In the genomic region with DNA sequence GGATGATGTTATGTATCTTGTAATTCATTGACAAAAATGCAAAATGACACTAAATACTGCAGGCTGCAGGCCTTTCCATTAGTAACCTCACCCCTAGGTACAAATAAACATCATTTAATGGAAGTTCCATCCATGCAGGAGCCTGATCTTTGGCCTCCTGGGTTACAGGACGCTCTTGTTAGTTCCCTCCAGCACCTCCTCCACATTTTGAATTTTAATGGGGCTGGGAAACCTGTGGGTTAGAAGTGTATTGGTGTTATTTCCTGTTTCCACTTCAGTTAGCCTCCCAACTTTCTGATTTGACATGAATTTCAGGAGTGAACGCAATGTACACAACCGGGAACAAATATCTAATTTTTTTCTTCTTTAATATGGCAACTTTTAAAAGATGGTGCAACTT, we compare ENCODE assay signal across 14 cellular contexts.
DNase-seq lines count a peak whose midpoint lies in the region; FAIRE-seq and TF ChIP-seq lines count a peak whose summit lies in the region.
"Had no signal": no experiment of that assay in that cellular context is flagged by ENCODE, and none has a peak within 500 bp of the region (broad histone marks: within the 10 kb centered on the region; RNA-seq: fewer than 3 reads in every experiment).

No MANE protein-coding gene starts in this region.

- no peak overlapping the region for H3K14ac ChIP-seq in H1 (ENCODE audit: insufficient read length)

- no peak overlapping the region for H3K18ac ChIP-seq in H1 (ENCODE audit: extremely low read depth, low read length)
- H3K18ac ChIP-seq in mesendoderm (ENCODE audit: low read length) = peak overlapping the region; percentile 28

- H3K36me3 ChIP-seq in left ventricle myocardium inferior (no peaks in the 10 kb centered on the region), H1 (ENCODE audit: control insufficient read depth in 2 of 4, insufficient read depth in 4 of 4, low read length in 3 of 4) (no peaks in the 10 kb centered on the region), mesendoderm (ENCODE audit: control insufficient read depth, insufficient read depth, low read length) (no peaks in the 10 kb centered on the region)
- H3K36me3 ChIP-seq: BLaER1 treated with 17β-estradiol and CSF1 and Interleukin-3, amounts not matched to agents 10 nM and 100 nM had no signal

- H3K4me2 ChIP-seq in H1 (ENCODE audit: insufficient read depth in 1 of 2, low read depth in 2 of 2, low read length in 2 of 2) (no peak overlapping the region), mesendoderm (ENCODE audit: low read length) (no peak overlapping the region)

- TF ChIP-seq RAD21 in H1 (IDR thresholded peaks at IDR 0.05 in 1 of 2, conservative IDR thresholded peaks at IDR 0.05 in 1 of 2; ENCODE audit: low read depth in 2 of 2, low read length in 2 of 2) = no peak

- H3K9ac ChIP-seq in H1 (replicated peaks in 1 of 4; ENCODE audit: extremely low read depth in 1 of 4, low read depth in 3 of 4, low read length in 3 of 4) (no peak overlapping the region), mesendoderm (ENCODE audit: low read length) (no peak overlapping the region)
- H3K9ac ChIP-seq: BLaER1 treated with 17β-estradiol and CSF1 and Interleukin-3, amounts not matched to agents 10 nM and 100 nM had no signal

- H2BK5ac ChIP-seq in H1 (ENCODE audit: low read depth, low read length) (no peak overlapping the region), mesendoderm (ENCODE audit: low read length) (no peak overlapping the region)

- H3K4me3 ChIP-seq in left ventricle myocardium inferior (no peak overlapping the region), H1 (ENCODE audit: extremely low read depth in 1 of 4, insufficient read depth in 2 of 4, low read depth in 3 of 4, low read length in 4 of 4) (no peak overlapping the region), mesendoderm (ENCODE audit: low read length) (no peak overlapping the region)
- H3K4me3 ChIP-seq: BLaER1 treated with 17β-estradiol and CSF1 and Interleukin-3, amounts not matched to agents 10 nM and 100 nM had no signal

- H3K9me3 ChIP-seq in left ventricle myocardium inferior (replicated peaks) (no peaks in the 10 kb centered on the region), H1 (ENCODE audit: insufficient read depth in 2 of 2, low read depth in 1 of 2, low read length in 1 of 2) (no peaks in the 10 kb centered on the region)
- H3K9me3 ChIP-seq: BLaER1 treated with 17β-estradiol and CSF1 and Interleukin-3, amounts not matched to agents 10 nM and 100 nM had no signal

- CTCF ChIA-PET in H1 (lab: Charles Lee; ENCODE audit: partially characterized antibody) = interaction anchor here (0.7 kb wide), 1 partner anchor 92 kb away, joined by 3 read pairs; no protein-coding TSS in a partner anchor

- H3K4me1 ChIP-seq in left ventricle myocardium inferior = no peaks in the 10 kb centered on the region
- peaks cover 0 to 7% (median 6%) of the 10 kb centered on the region in 4 experiments; a peak in 5 of 7 replicates for H3K4me1 ChIP-seq in H1 (replicated peaks in 1 of 4; ENCODE audit: control insufficient read depth in 3 of 4, insufficient read depth in 4 of 4, low read length in 3 of 4)
- H3K4me1 ChIP-seq in mesendoderm (ENCODE audit: control insufficient read depth, low read depth, low read length) = peaks cover 3% of the 10 kb centered on the region

- peak; percentile 32 for FAIRE-seq in H1 (lab: Jason Lieb, UNC)

- intact Hi-C loops in left ventricle myocardium inferior (cut with micrococcal nuclease) = no loop called here
- intact Hi-C loops in cardiac septum (cut with DNase I) = no loop called here

- 68% methylated on average over 3 of the region's 3 CpGs; no CpG with 5 or more reads in 1 of the 2 experiments for WGBS in H1 (ENCODE audit: extremely low coverage in 1 of 2, insufficient coverage in 1 of 2, insufficient read length in 1 of 2, insufficient replicate concordance in 2 of 2, low coverage in 1 of 2, low lambda C conversion rate in 2 of 2, missing lambda C conversion rate in 1 of 2), 2 experiments
- no CpG with 5 or more reads among the region's 3 CpGs for WGBS in mesendoderm (ENCODE audit: extremely low coverage, insufficient coverage, low lambda C conversion rate)

- no peaks in the 10 kb centered on the region for H3K79me1 ChIP-seq in H1 (ENCODE audit: low read depth, low read length)
- H3K79me1 ChIP-seq in mesendoderm (ENCODE audit: low read length) = no peaks in the 10 kb centered on the region

- no peak overlapping the region for H2BK15ac ChIP-seq in H1 (ENCODE audit: low read length)
- H2BK15ac ChIP-seq in mesendoderm (replicated peaks; ENCODE audit: low read depth) = no peak overlapping the region

- H2AK5ac ChIP-seq in H1 (ENCODE audit: low read depth, low read length) (no peak overlapping the region), mesendoderm (ENCODE audit: low read length) (no peak overlapping the region)

- H2BK20ac ChIP-seq in H1 (ENCODE audit: low read length) = no peak overlapping the region

- H3K27me3 ChIP-seq in left ventricle myocardium inferior (ENCODE audit: low read depth) (no peaks in the 10 kb centered on the region), H1 (replicated peaks in 1 of 4; ENCODE audit: control insufficient read depth in 3 of 4, extremely low read depth in 1 of 4, insufficient read depth in 3 of 4, low read length in 3 of 4) (no peaks in the 10 kb centered on the region), mesendoderm (ENCODE audit: insufficient read depth, low read length, poor library complexity) (no peaks in the 10 kb centered on the region)
- H3K27me3 ChIP-seq: BLaER1 treated with 17β-estradiol and CSF1 and Interleukin-3, amounts not matched to agents 10 nM and 100 nM had no signal

- H2BK120ac ChIP-seq in H1 (replicated peaks; ENCODE audit: low read depth, low read length) (no peak overlapping the region), mesendoderm (ENCODE audit: low read depth, low read length) (no peak overlapping the region)

- TF ChIP-seq CTCF in left ventricle myocardium inferior (IDR thresholded peaks at IDR 0.05; ENCODE audit: borderline replicate concordance) (no peak), H1 (IDR thresholded peaks at IDR 0.05; ENCODE audit: control extremely low read depth in 1 of 3, insufficient read depth in 1 of 3, low read depth in 1 of 3, low read length in 3 of 3) (no peak)

- POLR2A ChIA-PET in H1 (lab: Charles Lee; ENCODE audit: partially characterized antibody) = interaction anchor here (1.0 kb wide), 1 partner anchor 8 kb away, joined by 3 read pairs; no protein-coding TSS in a partner anchor

- no peaks in the 10 kb centered on the region for H3K23me2 ChIP-seq in H1 (ENCODE audit: low read depth, low read length)

- no peak overlapping the region for H4K91ac ChIP-seq in H1 (replicated peaks; ENCODE audit: insufficient read length, low read length)

- no peak overlapping the region for H3K4ac ChIP-seq in H1 (replicated peaks; ENCODE audit: insufficient read length, low read depth, low read length)
- H3K4ac ChIP-seq in mesendoderm (ENCODE audit: low read depth, low read length) = no peak overlapping the region

- TF ChIP-seq POLR2A in H1 (IDR thresholded peaks at IDR 0.05; ENCODE audit: control extremely low read depth in 1 of 2, low read depth in 2 of 2, low read length in 2 of 2) = no peak

- H4K5ac ChIP-seq in H1 (ENCODE audit: insufficient read length, low read depth, low read length) (no peak overlapping the region), mesendoderm (ENCODE audit: low read length) (no peak overlapping the region)

- TF ChIP-seq EP300 in H1 (IDR thresholded peaks at IDR 0.05; ENCODE audit: borderline replicate concordance in 1 of 2, low read depth in 2 of 2, low read length in 2 of 2) = no peak

- DNase-seq in left ventricle myocardium inferior (no peak), cardiac septum (ENCODE audit: low spot score) (no peak), H1 (ENCODE audit: low read depth in 1 of 2, low spot score in 2 of 2) (no peak), mesendoderm (no peak), SK-N-DZ (ENCODE audit: low spot score) (no peak), islet precursor cell (no peak), hepatic stellate cell (ENCODE audit: low spot score) (no peak)
- no peak for DNase-seq in activated effector memory CD4-positive, alpha-beta T cell treated with anti-CD3 and anti-CD28 coated beads, Interleukin-2, amount 50 U/mL, for 16 hours
- DNase-seq: CD4-positive, CD25-positive, alpha-beta regulatory T cell; DMS53; GF-D8; H7 had no signal

- H4K8ac ChIP-seq in H1 (ENCODE audit: extremely low read depth, insufficient read depth, low read length) (no peak overlapping the region), mesendoderm (ENCODE audit: low read depth, low read length) (no peak overlapping the region)

- H2AFZ ChIP-seq in H1 (ENCODE audit: low read length) = no peak overlapping the region

- H3K79me2 ChIP-seq in H1 (ENCODE audit: control insufficient read depth in 1 of 2, insufficient read depth in 2 of 2, low read length in 2 of 2) (no peaks in the 10 kb centered on the region), mesendoderm (ENCODE audit: control insufficient read depth, insufficient read depth, low read length) (no peaks in the 10 kb centered on the region)

- no peaks in the 10 kb centered on the region for H4K20me1 ChIP-seq in H1 (replicated peaks in 1 of 2; ENCODE audit: control insufficient read depth in 1 of 2, insufficient read depth in 2 of 2, low read length in 2 of 2)
- H4K20me1 ChIP-seq: BLaER1 treated with 17β-estradiol and CSF1 and Interleukin-3, amounts not matched to agents 10 nM and 100 nM had no signal

- no peak overlapping the region for H3K23ac ChIP-seq in H1 (ENCODE audit: insufficient read length)
- no peak overlapping the region for H3K23ac ChIP-seq in mesendoderm (ENCODE audit: low read length)

- peak overlapping the region; percentile 25 for H3K27ac ChIP-seq in left ventricle myocardium inferior (replicated peaks)
- no peak overlapping the region for H3K27ac ChIP-seq in H1 (ENCODE audit: low read depth, low read length)
- H3K27ac ChIP-seq in mesendoderm (ENCODE audit: low read depth, low read length) = no peak overlapping the region
- H3K27ac ChIP-seq: 22Rv1; BLaER1 treated with 17β-estradiol and CSF1 and Interleukin-3, amounts not matched to agents 10 nM and 100 nM had no signal

- H3K56ac ChIP-seq in H1 (replicated peaks; ENCODE audit: insufficient read length, low read depth, low read length) = no peak overlapping the region
- no peak overlapping the region for H3K56ac ChIP-seq in mesendoderm (ENCODE audit: low read length)

- H2BK12ac ChIP-seq in H1 (ENCODE audit: low read depth, low read length) = no peak overlapping the region

TF ChIP-seq in H1, 55 proteins besides CTCF, POLR2A, EP300 and RAD21 (continues in another document):
- no peak for TF ChIP-seq HDAC6 (IDR thresholded peaks at IDR 0.05; ENCODE audit: low read depth, low read length)
- no peak for TF ChIP-seq BRCA1 (IDR thresholded peaks at IDR 0.05; ENCODE audit: low read depth, low read length)
- no peak for TF ChIP-seq NRF1 (IDR thresholded peaks at IDR 0.05; ENCODE audit: low read depth, low read length)
- TF ChIP-seq SIRT6 (IDR thresholded peaks at IDR 0.05; ENCODE audit: low read length) = no peak
